In the genomic region with DNA sequence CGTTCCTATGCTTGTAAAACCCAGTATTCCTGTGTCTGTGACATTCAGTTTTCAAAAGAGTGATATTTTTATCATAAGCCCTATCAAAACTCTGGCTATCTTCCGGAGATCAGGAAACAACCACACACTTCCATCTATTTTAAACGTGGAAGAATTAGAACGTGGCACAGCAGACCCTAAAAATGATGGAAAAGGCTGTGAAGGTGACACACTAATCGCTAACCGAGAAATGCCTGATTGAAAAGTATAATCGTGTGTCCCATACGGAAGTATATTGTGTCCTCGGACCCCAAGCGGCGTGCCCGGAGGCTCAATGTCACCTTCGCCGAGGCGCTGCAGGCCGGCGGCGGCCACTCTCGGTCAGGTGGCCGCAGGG, we compare ENCODE assay signal across 8 cellular contexts. TPM values are rescaled to one million over a fixed set of nuclear protein-coding genes. Genes with fewer than 3 reads are reported as not detected.
DNase-seq lines count a peak whose midpoint lies in the region; ATAC-seq and TF ChIP-seq lines count a peak whose summit lies in the region.

No MANE protein-coding gene starts in this region.

- TF ChIP-seq CTCF in AG09309 (IDR thresholded peaks at IDR 0.05; ENCODE audit: control insufficient read depth, insufficient read depth, low read depth, low read length, missing control alignments) = no peak
- TF ChIP-seq CTCF in HFFc6 (IDR thresholded peaks at IDR 0.05) = no peak
- no peak for TF ChIP-seq CTCF in GM10248 (IDR thresholded peaks at IDR 0.05; ENCODE audit: control extremely low read depth, extremely low read depth, low read depth, missing control alignments)

- no peaks in the 10 kb centered on the region for H3K9me3 Mint-ChIP-seq in HFFc6
- no peaks in the 10 kb centered on the region for H3K9me3 Mint-ChIP-seq in activated naive CD8-positive, alpha-beta T cell treated with anti-CD3 and anti-CD28 coated beads for 36 hours

- peak overlapping the region; percentile 87 for H3K27ac ChIP-seq in iPS-20b (ENCODE audit: low read length)
- peak overlapping the region; percentile 86 for H3K27ac ChIP-seq in stomach smooth muscle (ENCODE audit: low read length)

- H3K9me3 ChIP-seq in iPS-20b (ENCODE audit: insufficient read depth, low read depth, low read length) (no peaks in the 10 kb centered on the region), stomach smooth muscle (ENCODE audit: control insufficient read depth in 2 of 2, low read length in 2 of 2) (no peaks in the 10 kb centered on the region)

- no peaks in the 10 kb centered on the region for H3K27me3 ChIP-seq in iPS-20b (ENCODE audit: insufficient read depth, low read length)
- no peaks in the 10 kb centered on the region for H3K27me3 ChIP-seq in stomach smooth muscle (ENCODE audit: control insufficient read depth in 1 of 2, insufficient read depth in 2 of 2, low read length in 2 of 2)

- H3K9ac ChIP-seq in iPS-20b (ENCODE audit: low read depth, low read length) (peak overlapping the region; percentile 98), stomach smooth muscle (ENCODE audit: low read length in 2 of 2) (peak overlapping the region; percentile 87 to 93)

- H3K27ac Mint-ChIP-seq in HFFc6 = peak overlapping the region; percentile 90
- peak overlapping the region; percentile 86 for H3K27ac Mint-ChIP-seq in activated naive CD8-positive, alpha-beta T cell treated with anti-CD3 and anti-CD28 coated beads for 36 hours

- H3K4me3 ChIP-seq in AG09309 (ENCODE audit: control insufficient read depth, low read depth, low read length) = peak overlapping the region; percentile 76
- peak overlapping the region; percentile 100 for H3K4me3 ChIP-seq in iPS-20b (ENCODE audit: low read length)
- H3K4me3 ChIP-seq in stomach smooth muscle (ENCODE audit: low read length in 2 of 2) = peak overlapping the region; percentile 91 to 95

- POLR2A ChIA-PET in GM10248 (lab: Yijun Ruan, JAX) = no interaction called here

- H3K4me1 ChIP-seq in iPS-20b (ENCODE audit: insufficient read depth, low read length) = peaks cover 4% of the 10 kb centered on the region; the same call in 1 of the 2 replicates
- peaks cover 7% of the 10 kb centered on the region for H3K4me1 ChIP-seq in stomach smooth muscle (ENCODE audit: control insufficient read depth, insufficient read depth, low read length)

- DNase-seq in AG09309 (ENCODE audit: low read depth) (no peak), HFFc6 (no peak), NCI-H128 (lab: John Stamatoyannopoulos, UW; ENCODE audit: unreplicated experiment) (no peak), GM10248 (ENCODE audit: extremely low spot score) (no peak)
- DNase-seq in activated naive CD8-positive, alpha-beta T cell treated with anti-CD3 and anti-CD28 coated beads for 36 hours = no peak

- CTCF ChIA-PET in GM10248 (lab: Yijun Ruan, JAX) = interaction anchor here (1.0 kb wide), 1 partner anchor 159 kb away, joined by 3 read pairs; no protein-coding TSS in a partner anchor

- H3K4me3 Mint-ChIP-seq in HFFc6 = peak overlapping the region; percentile 94
- H3K4me3 Mint-ChIP-seq in activated naive CD8-positive, alpha-beta T cell treated with anti-CD3 and anti-CD28 coated beads for 36 hours = peak overlapping the region; percentile 94

- peaks cover 15% of the 10 kb centered on the region for H3K4me1 Mint-ChIP-seq in HFFc6 (ENCODE audit: low read depth)
- H3K4me1 Mint-ChIP-seq in activated naive CD8-positive, alpha-beta T cell treated with anti-CD3 and anti-CD28 coated beads for 36 hours = peaks cover 31% of the 10 kb centered on the region

- H3K36me3 Mint-ChIP-seq in HFFc6 (ENCODE audit: low read depth) = peaks cover 4% of the 10 kb centered on the region; the same call in 1 of the 2 replicates
- H3K36me3 Mint-ChIP-seq in activated naive CD8-positive, alpha-beta T cell treated with anti-CD3 and anti-CD28 coated beads for 36 hours = peaks cover 19% of the 10 kb centered on the region

- no peak for ATAC-seq in HG03108 (IDR thresholded peaks at IDR 0.05; ENCODE audit: unreplicated experiment)

- H3K27me3 Mint-ChIP-seq in HFFc6 (ENCODE audit: insufficient read depth) = peaks cover 3% of the 10 kb centered on the region; the same call in 1 of the 2 replicates
- H3K27me3 Mint-ChIP-seq in activated naive CD8-positive, alpha-beta T cell treated with anti-CD3 and anti-CD28 coated beads for 36 hours = no peaks in the 10 kb centered on the region

- H3K36me3 ChIP-seq in iPS-20b (ENCODE audit: insufficient read depth, low read depth, low read length) (peaks cover 11% of the 10 kb centered on the region; the same call in 1 of the 2 replicates), stomach smooth muscle (ENCODE audit: control insufficient read depth in 2 of 2, insufficient read depth in 2 of 2, low read length in 2 of 2) (no peaks in the 10 kb centered on the region)

RNA-seq across cellular contexts. Expression of gene COX5A, which starts 0.7 kb away (rescaled TPM):
- 100 to 1,000 TPM; 181 to 189 (median 186) TPM for total RNA-seq in HFFc6 (2021; fragmentation: NEBNext Ultra II Directional; extraction: Animal tissue kit (Norgen Biotek cat#: 25700))
- total RNA-seq in activated naive CD8-positive, alpha-beta T cell treated with anti-CD3 and anti-CD28 coated beads for 36 hours = 100 to 1,000 TPM; 352 to 363 TPM

RNA-seq across cellular contexts. Expression of gene RPP25, which starts 19.4 kb away (rescaled TPM):
- 1 to 10 TPM in 5 of 6 experiments, under 1 TPM in 1; 0.76 to 1.7 (median 1.5) TPM for total RNA-seq in HFFc6 (2021; fragmentation: NEBNext Ultra II Directional; extraction: Animal tissue kit (Norgen Biotek cat#: 25700))
- total RNA-seq in activated naive CD8-positive, alpha-beta T cell treated with anti-CD3 and anti-CD28 coated beads for 36 hours = 1 to 10 TPM; 9.4 to 10.0 TPM

RNA-seq across cellular contexts. Expression of gene FAM219B, which starts 30.6 kb away (rescaled TPM):
- total RNA-seq in HFFc6 (2021; fragmentation: NEBNext Ultra II Directional; extraction: Animal tissue kit (Norgen Biotek cat#: 25700)) = 10 to 100 TPM; 40.6 to 61.4 (median 51.8) TPM
- 10 to 100 TPM; 31.5 to 37.6 TPM for total RNA-seq in activated naive CD8-positive, alpha-beta T cell treated with anti-CD3 and anti-CD28 coated beads for 36 hours

RNA-seq across cellular contexts. Expression of gene MPI, which starts 47.4 kb away (rescaled TPM):
- 10 to 100 TPM; 32.3 to 43.0 (median 35.4) TPM for total RNA-seq in HFFc6 (2021; fragmentation: NEBNext Ultra II Directional; extraction: Animal tissue kit (Norgen Biotek cat#: 25700))
- 10 to 100 TPM; 71.4 to 73.2 TPM for total RNA-seq in activated naive CD8-positive, alpha-beta T cell treated with anti-CD3 and anti-CD28 coated beads for 36 hours

RNA-seq across cellular contexts. Expression of gene SCAMP5, which starts 58.1 kb away (rescaled TPM):
- 10 to 100 TPM in 2 of 6 experiments, 1 to 10 TPM in 4; 6.4 to 11.2 (median 6.9) TPM for total RNA-seq in HFFc6 (2021; fragmentation: NEBNext Ultra II Directional; extraction: Animal tissue kit (Norgen Biotek cat#: 25700))
- total RNA-seq in activated naive CD8-positive, alpha-beta T cell treated with anti-CD3 and anti-CD28 coated beads for 36 hours = under 1 TPM; 0.44 to 0.58 TPM
